ENCODE assay signal across 8 cellular contexts in the genomic region with DNA sequence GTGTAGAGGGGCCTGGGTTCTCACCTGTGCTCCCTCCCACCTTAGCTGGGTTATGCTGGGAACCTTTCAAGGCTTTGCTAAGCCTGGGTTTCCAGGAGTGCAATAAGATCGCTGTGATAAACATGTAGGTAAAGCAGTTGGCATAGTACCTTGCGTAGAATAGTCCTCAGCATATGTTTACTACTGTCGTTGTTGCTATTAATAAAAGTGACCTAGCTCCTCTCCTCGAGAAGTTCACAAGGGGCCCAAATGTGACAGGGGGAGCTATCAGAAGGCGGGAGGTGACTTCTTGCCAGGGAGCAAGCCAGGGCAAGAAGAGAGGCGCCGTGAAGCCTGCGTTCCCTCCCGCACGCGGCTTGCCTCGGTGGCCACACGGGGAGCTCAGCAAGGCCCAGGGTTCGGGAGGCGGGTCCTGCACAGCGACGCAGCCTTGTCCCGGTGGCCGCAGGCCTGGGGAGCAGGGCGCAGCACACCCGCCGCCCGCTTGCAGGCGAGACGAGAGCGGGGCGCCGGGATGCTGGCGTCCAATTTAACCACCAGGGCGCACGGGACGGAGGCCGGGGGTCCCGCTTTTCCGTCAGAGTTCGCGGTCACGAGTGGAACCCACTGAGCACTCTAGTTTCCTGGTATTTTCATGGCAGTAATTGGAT.
DNase-seq lines count a peak whose midpoint lies in the region; ATAC-seq and TF ChIP-seq lines count a peak whose summit lies in the region.

No MANE protein-coding gene starts in this region.

- H3K4me3 Mint-ChIP-seq in CD8-positive, alpha-beta memory T cell = peak overlapping the region; percentile 72 to 85 (median 79)

- peaks cover 19% of the 10 kb centered on the region for H3K27me3 ChIP-seq in CD8-positive, alpha-beta memory T cell (ENCODE audit: insufficient read depth, low read length, poor library complexity, severe bottlenecking)
- H3K27me3 ChIP-seq in ectodermal cell (ENCODE audit: control insufficient read depth, insufficient read depth, low read length, poor library complexity, severe bottlenecking) (no peaks in the 10 kb centered on the region), tibial artery (no peaks in the 10 kb centered on the region)

- H3K9me3 ChIP-seq in CD8-positive, alpha-beta memory T cell (ENCODE audit: low read length) = no peaks in the 10 kb centered on the region
- H3K9me3 ChIP-seq in ectodermal cell (ENCODE audit: control insufficient read depth, low read length) (no peaks in the 10 kb centered on the region), tibial artery (no peaks in the 10 kb centered on the region)

- no peak overlapping the region for H3K27ac Mint-ChIP-seq in CD8-positive, alpha-beta memory T cell

- CTCF ChIA-PET in CD8-positive, alpha-beta memory T cell (lab: Charles Lee) = no interaction called here

- H3K27me3 Mint-ChIP-seq in CD8-positive, alpha-beta memory T cell = peaks cover 16 to 77% of the 10 kb centered on the region in 2 donors

- POLR2A ChIA-PET in CD8-positive, alpha-beta memory T cell (lab: Charles Lee) = no interaction called here

- no peaks in the 10 kb centered on the region for H3K36me3 ChIP-seq in CD8-positive, alpha-beta memory T cell (ENCODE audit: insufficient read depth, low read length)
- H3K36me3 ChIP-seq in ectodermal cell (ENCODE audit: control insufficient read depth, insufficient read depth, low read length) (no peaks in the 10 kb centered on the region), tibial artery (no peaks in the 10 kb centered on the region)

- no peaks in the 10 kb centered on the region for H3K9me3 Mint-ChIP-seq in CD8-positive, alpha-beta memory T cell

- H3K27ac ChIP-seq in CD8-positive, alpha-beta memory T cell (ENCODE audit: low read depth, low read length) = no peak overlapping the region
- peak overlapping the region; percentile 94 for H3K27ac ChIP-seq in ectodermal cell (ENCODE audit: insufficient read depth, low read depth, low read length, poor library complexity, severe bottlenecking)
- peak overlapping the region; percentile 45 to 60 for H3K27ac ChIP-seq in tibial artery

- H3K4me3 ChIP-seq in CD8-positive, alpha-beta memory T cell (ENCODE audit: low read length) = no peak overlapping the region
- peak overlapping the region; percentile 68 for H3K4me3 ChIP-seq in ectodermal cell (ENCODE audit: insufficient read depth, low read depth, low read length)
- peak overlapping the region; percentile 53 to 80 for H3K4me3 ChIP-seq in tibial artery

- H3K4me1 Mint-ChIP-seq in CD8-positive, alpha-beta memory T cell = peaks cover 10 to 17% (median 11%) of the 10 kb centered on the region in 3 donors

- ATAC-seq in GM18907 (IDR thresholded peaks at IDR 0.05; ENCODE audit: unreplicated experiment) (peak; percentile 24), HG03108 (IDR thresholded peaks at IDR 0.05; ENCODE audit: unreplicated experiment) (peak; percentile 18)

- DNase-seq in CD8-positive, alpha-beta memory T cell = peak in 1 of 5 donors; percentile 3
- DNase-seq in RPMI8226 = peak; percentile 65
- peak; percentile 66 for DNase-seq in midbrain (lab: John Stamatoyannopoulos, UW)
- peak in 1 of 2 donors; percentile 22 for DNase-seq in tibial artery
- DNase-seq in OCI-M2 (lab: John Stamatoyannopoulos, UW; ENCODE audit: unreplicated experiment) = no peak

- H3K4me1 ChIP-seq in CD8-positive, alpha-beta memory T cell (ENCODE audit: insufficient read depth, low read length) = no peaks in the 10 kb centered on the region
- H3K4me1 ChIP-seq in ectodermal cell (ENCODE audit: control insufficient read depth, insufficient read depth, low read length) = peaks cover 12% of the 10 kb centered on the region
- H3K4me1 ChIP-seq in tibial artery = peaks cover 0 to 19% (median 9%) of the 10 kb centered on the region in 4 donors

- H3K36me3 Mint-ChIP-seq in CD8-positive, alpha-beta memory T cell = peaks cover 0 to 4% (median 0%) of the 10 kb centered on the region in 3 donors

- intact Hi-C loops in tibial artery (cut with DNase I; ENCODE audit: low total_unique reads) = no loop called here

- WGBS in ectodermal cell, 2 experiments = 6 to 7% methylated on average over 38 of the region's 38 CpGs

- no peak for TF ChIP-seq CTCF in tibial artery (IDR thresholded peaks at IDR 0.05)
